ENCODE assay signal across 5 cellular contexts in the genomic region with DNA sequence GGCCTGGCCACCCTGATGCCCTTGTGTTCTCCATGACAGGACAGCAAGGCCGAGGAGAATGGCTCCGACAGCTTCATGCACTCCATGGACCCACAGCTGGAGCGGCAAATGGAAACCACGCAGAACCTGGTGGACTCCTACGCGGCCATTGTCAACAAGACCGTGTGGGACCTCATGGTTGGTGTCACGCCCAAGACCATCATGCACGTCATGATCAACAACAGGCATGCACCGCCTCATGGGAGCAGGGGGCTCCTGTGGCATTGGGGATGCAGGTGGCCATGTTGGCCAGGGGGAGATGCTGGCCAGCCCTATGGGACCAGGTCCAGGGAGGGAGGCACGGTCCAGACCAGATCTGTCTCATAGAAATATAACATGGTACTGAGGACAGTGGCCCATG.
"Had no signal": no experiment of that assay in that cellular context is flagged by ENCODE, and none has a peak within 500 bp of the region (broad histone marks: within the 10 kb centered on the region; RNA-seq: fewer than 3 reads in every experiment).

No MANE protein-coding gene starts in this region.

- H3K27ac ChIP-seq: HL-60 had no signal

- ATAC-seq: GM23338, HepG2 had no signal

- H2AFZ ChIP-seq: GM23338 had no signal

- DNase-seq: H9, HCEC 1CT had no signal

- H3K4me3 ChIP-seq: GM23338 had no signal

- H3K4me2 ChIP-seq: GM23338 had no signal
